8 cellular contexts compared by ENCODE assay signal in the genomic region with DNA sequence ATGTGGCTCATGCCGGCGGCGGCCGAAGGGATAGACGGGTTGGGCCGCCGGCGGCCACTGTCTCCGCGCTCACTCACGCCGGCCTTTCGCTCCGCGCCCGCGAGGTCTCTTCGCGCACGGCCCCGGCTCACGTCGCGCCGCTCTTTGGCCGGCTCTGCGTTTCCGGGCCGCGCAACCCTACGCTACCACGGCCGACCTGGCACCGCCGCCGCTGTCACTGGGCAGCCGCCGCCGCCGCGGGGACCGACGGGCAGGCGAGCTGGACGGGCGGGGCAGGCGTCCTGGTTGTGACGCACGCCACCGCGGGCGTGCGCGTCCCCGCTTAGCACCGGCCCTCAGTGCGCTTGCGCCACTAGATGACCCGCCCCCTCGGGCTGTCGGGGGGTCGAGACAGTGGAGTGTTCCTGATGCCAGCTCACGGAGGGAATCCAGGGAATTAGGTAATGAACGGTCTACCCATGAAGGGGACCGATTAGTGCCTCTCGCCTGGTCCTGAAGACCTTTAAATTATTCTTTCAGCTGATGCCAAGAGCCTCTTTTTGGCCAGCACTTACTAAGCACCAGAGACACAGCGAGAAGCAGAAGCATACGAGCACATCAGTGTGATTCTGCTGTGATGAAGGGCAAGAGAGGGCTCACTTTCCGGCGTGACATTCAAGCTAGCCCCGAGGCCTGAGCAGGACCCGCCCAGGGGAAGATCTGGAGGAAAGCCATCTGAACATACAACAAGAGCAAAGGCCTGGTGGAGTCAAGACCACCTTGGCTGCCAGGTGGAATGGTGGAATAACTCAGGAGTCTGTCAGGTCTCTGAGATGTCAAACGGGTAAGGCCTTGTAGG. TPM values are rescaled to one million over a fixed set of nuclear protein-coding genes. Genes with fewer than 3 reads are reported as not detected.
A peak's percentile ranks its signal among the peaks of the same experiment; 100 is the strongest.
DNase-seq lines count a peak whose midpoint lies in the region; ATAC-seq and TF ChIP-seq lines count a peak whose summit lies in the region.

A gene (minus strand): TSS at position 289 of the 838 bp plus-strand sequence. CDS start 278 bp downstream, at position 11.

- CTCF ChIA-PET in AG04450 (lab: Charles Lee): interaction anchor here (0.6 kb wide), 2 partner anchors 12 to 183 kb away, joined by 3 read pairs; no protein-coding TSS in a partner anchor

- H3K9me3 Mint-ChIP-seq in central memory CD8-positive, alpha-beta T cell: no peaks in the 10 kb centered on the region

- H3K27ac Mint-ChIP-seq in central memory CD8-positive, alpha-beta T cell (ENCODE audit: low read depth): peak within 1 kb of the TSS; percentile 91

- H3K4me3 ChIP-seq in AG04450 (ENCODE audit: low read depth, low read length): peak within 1 kb of the TSS; percentile 88

- no peaks in the 10 kb centered on the region for H3K27me3 Mint-ChIP-seq in central memory CD8-positive, alpha-beta T cell

- H3K27ac ChIP-seq in AG04450 (ENCODE audit: low read depth, low read length): peak within 1 kb of the TSS; percentile 65

- H3K4me1 Mint-ChIP-seq in central memory CD8-positive, alpha-beta T cell: peaks cover 16% of the 10 kb centered on the region

- DNase-seq in AG04450 (ENCODE audit: low read depth, low spot score) (peak; percentile 49), NCI-H345 treated with DMSO at 0.1 percent for 48 hours (lab: John Stamatoyannopoulos, UW; ENCODE audit: unreplicated experiment) (peak; percentile 48), islet precursor cell (peak; percentile 91)
- DNase-seq in activated CD4-positive, CD25-positive, alpha-beta regulatory T cell treated with anti-CD3 and anti-CD28 coated beads, Interleukin-2, amount 50 U/mL, for 72 hours: peak; percentile 87
- DNase-seq in central memory CD8-positive, alpha-beta T cell (ENCODE audit: low spot score in 2 of 2): peak; percentile 76
- peak; percentile 62 to 72 for DNase-seq in stimulated activated CD4-positive, alpha-beta T cell treated with anti-CD3 and anti-CD28 coated beads, Interleukin-12 subunit alpha, Interleukin-12 subunit beta, amount 100 ng/mL, for 24 hours (ENCODE audit: low read depth in 2 of 2)

- no peak for TF ChIP-seq CTCF in AG04450 (IDR thresholded peaks at IDR 0.05; ENCODE audit: low read depth, low read length)

- POLR2A ChIA-PET in AG04450 (lab: Yijun Ruan, JAX): interaction anchor here (0.5 to 1.0 kb wide), 2 partner anchors 18 to 71 kb away, joined by 3 read pairs; a partner anchor contains a TSS

- H3K9me3 ChIP-seq in AG04450 (ENCODE audit: control insufficient read depth, insufficient read depth, low read length): no peaks in the 10 kb centered on the region

- H3K27me3 ChIP-seq in AG04450 (ENCODE audit: control insufficient read depth, insufficient read depth, low read length): no peaks in the 10 kb centered on the region

- H3K4me3 Mint-ChIP-seq in central memory CD8-positive, alpha-beta T cell: peak within 1 kb of the TSS; percentile 82

- peak; percentile 83 for ATAC-seq in GM18873 (IDR thresholded peaks at IDR 0.05; ENCODE audit: low FRiP score, unreplicated experiment)
- peak; percentile 86 for ATAC-seq in HG03108 (IDR thresholded peaks at IDR 0.05; ENCODE audit: unreplicated experiment)
- ATAC-seq in central memory CD8-positive, alpha-beta T cell (replicated peaks; ENCODE audit: extremely low read depth, poor library complexity, severe bottlenecking): peak; percentile 77

- H3K36me3 Mint-ChIP-seq in central memory CD8-positive, alpha-beta T cell (ENCODE audit: insufficient read depth): peaks cover 7% of the 10 kb centered on the region

RNA-seq across cellular contexts. Expression of the gene that starts here (rescaled TPM):
- polyA plus RNA-seq in AG04450 (2011; rRNA removed): 19.6 and 20.7 TPM in 2 replicates
- polyA minus RNA-seq in AG04450 (2011; rRNA and poly(A)+ RNA removed): 42.2 and 56.3 TPM in 2 replicates

Comparison
In these comparisons a context has a peak if more than half of its experiments do, and no peak if none do; other contexts are left out.
1. Peak in every context shown above with its lines: DNase-seq, ATAC-seq, H3K4me3 ChIP-seq and H3K27ac ChIP-seq.